In genomic region chr18:49788327-49788908, GRCh38 we compare ENCODE assay signal across 10 cellular contexts. TPM values are rescaled to one million over a fixed set of nuclear protein-coding genes. Genes with fewer than 3 reads are reported as not detected.
DNase-seq lines count a peak whose midpoint lies in the region; ATAC-seq and TF ChIP-seq lines count a peak whose summit lies in the region.
"Had no signal": no experiment of that assay in that cellular context is flagged by ENCODE, and none has a peak within 500 bp of the region (broad histone marks: within the 10 kb centered on the region; RNA-seq: fewer than 3 reads in every experiment).

No MANE protein-coding gene starts in this region.

- in situ Hi-C loops in brain microvascular endothelial cell (cut with HindIII; ENCODE audit: low pct_ligation_motif_present, low sequenced_read_pairs): no loop called here

- no peaks in the 10 kb centered on the region for H3K9me3 ChIP-seq in sigmoid colon

- H3K27ac ChIP-seq in brain microvascular endothelial cell (no peak overlapping the region), sigmoid colon (peak overlapping the region in 3 of 4 donors; percentile 24 to 33 (median 28))
- H3K27ac ChIP-seq: neural progenitor cell had no signal

- no peak for TF ChIP-seq EP300 in sigmoid colon (IDR thresholded peaks at IDR 0.05)

- ATAC-seq in GM19035 (IDR thresholded peaks at IDR 0.05; ENCODE audit: unreplicated experiment) (peak; percentile 83), HG03280 (IDR thresholded peaks at IDR 0.05; ENCODE audit: unreplicated experiment) (peak; percentile 63)

- H3K4me1 ChIP-seq in sigmoid colon: peaks cover 0 to 9% (median 2%) of the 10 kb centered on the region in 4 donors
- H3K4me1 ChIP-seq: neural progenitor cell had no signal

- H3K27me3 ChIP-seq in brain microvascular endothelial cell (replicated peaks) (no peaks in the 10 kb centered on the region), sigmoid colon (no peaks in the 10 kb centered on the region)
- H3K27me3 ChIP-seq: neural progenitor cell had no signal

- DNase-seq in brain microvascular endothelial cell (peak; percentile 22), sigmoid colon (no peak), cortex of kidney (lab: John Stamatoyannopoulos, UW) (no peak)
- DNase-seq in stimulated activated CD4-positive, alpha-beta T cell treated with anti-CD3 and anti-CD28 coated beads, Interleukin-15, amount 100 ng/mL, for 24 hours: no peak
- DNase-seq in stimulated activated CD4-positive, alpha-beta T cell treated with anti-CD3 and anti-CD28 coated beads, Interleukin-4, amount 100 ng/mL, for 4 hours: no peak
- DNase-seq: activated naive CD4-positive, alpha-beta T cell treated with Interleukin-2 at 50 U/mL for 16 hours; NCI-H524 had no signal

- intact Hi-C loops in sigmoid colon (cut with DNase I): no loop called here

- no peak for TF ChIP-seq CTCF in brain microvascular endothelial cell (IDR thresholded peaks at IDR 0.05; ENCODE audit: low read depth, low read length, missing control alignments)
- TF ChIP-seq CTCF in sigmoid colon (IDR thresholded peaks at IDR 0.05): no peak

- no peak for TF ChIP-seq POLR2A in sigmoid colon (IDR thresholded peaks at IDR 0.05)

- H3K36me3 ChIP-seq in brain microvascular endothelial cell (replicated peaks): peaks cover 13% of the 10 kb centered on the region
- peaks cover 14 to 89% (median 26%) of the 10 kb centered on the region in 4 donors for H3K36me3 ChIP-seq in sigmoid colon

- H3K4me3 ChIP-seq in brain microvascular endothelial cell (ENCODE audit: low read depth, low read length): no peak overlapping the region
- peak overlapping the region in 1 of 4 donors; percentile 6 for H3K4me3 ChIP-seq in sigmoid colon
- H3K4me3 ChIP-seq: neural progenitor cell had no signal

- WGBS in sigmoid colon, 2 donors: 17 to 46% methylated on average over 5 of the region's 5 CpGs

RNA-seq across cellular contexts. Expression of gene ACAA2, which starts 24.9 kb away (rescaled TPM):
- total RNA-seq in sigmoid colon: 10 to 100 TPM; 61.8 to 87.7 (median 63.2) TPM
- 100 to 1,000 TPM; 163 to 478 (median 203) TPM for polyA plus RNA-seq in sigmoid colon
